In the genomic region with DNA sequence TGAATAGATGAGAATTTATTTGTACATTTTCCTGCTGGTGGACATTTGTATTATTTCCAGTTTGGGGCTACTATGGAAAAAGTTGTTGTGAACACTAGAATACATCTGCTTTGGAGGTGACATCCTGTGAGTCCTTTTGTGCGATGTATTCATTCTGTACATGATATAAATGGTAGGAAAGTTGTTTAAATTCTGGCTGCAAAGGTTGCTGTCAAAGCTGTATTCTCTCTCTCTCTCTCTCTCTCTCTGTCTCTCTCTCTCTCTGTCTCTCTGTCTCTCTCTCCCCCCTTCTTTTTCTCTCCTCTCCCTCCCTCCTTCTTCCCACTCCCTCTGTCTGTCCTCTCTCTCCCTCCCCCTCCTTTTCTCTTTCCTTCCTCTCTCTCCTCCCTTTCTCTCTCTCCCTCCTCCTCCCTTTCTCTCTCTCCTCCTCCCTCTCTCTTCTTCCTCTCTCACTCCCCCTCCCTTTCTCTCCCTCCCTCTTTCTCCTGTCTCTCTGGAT, we compare ENCODE assay signal across 24 cellular contexts. TPM values are rescaled to one million over a fixed set of nuclear protein-coding genes. Genes with fewer than 3 reads are reported as not detected.
"Had no signal": no experiment of that assay in that cellular context is flagged by ENCODE, and none has a peak within 500 bp of the region (broad histone marks: within the 10 kb centered on the region; RNA-seq: fewer than 3 reads in every experiment).

No MANE protein-coding gene starts in this region.

- H3K4me3 ChIP-seq: SJSA1, SK-N-MC had no signal

- H3K36me3 ChIP-seq: SJSA1 had no signal

- H3K27ac ChIP-seq: HL-60, KMS-11, SJSA1, SK-N-MC had no signal

- FAIRE-seq: RCC 7860 had no signal

- H3K9me3 ChIP-seq: SJSA1 had no signal

- H3K4me1 ChIP-seq: SJSA1 had no signal

- H3K9ac ChIP-seq: KMS-11 had no signal

- DNase-seq: IMR-90, Kasumi-1, MM.1S, NCI-H1092 treated with DMSO at 0.1 percent for 48 hours, NCI-H1436, NCI-H187, NCI-H2029, NCI-H2081 treated with DMSO at 0.1 percent for 48 hours, NCI-H2171, NCI-H226, NCI-H446, NCI-H510A, NCI-H524 treated with DMSO at 0.1 percent for 48 hours, NCI-H69, NCI-H774, Right ventricle myocardium superior, RPMI8226, SIG-M5 had no signal

- H3K4me2 ChIP-seq: KMS-11 had no signal

RNA-seq across cellular contexts. Expression of a gene that starts 25.3 kb away (rescaled TPM):
- total RNA-seq: M059J, SJSA1 had no signal
